ENCODE assay signal across 8 cellular contexts in genomic region chr1:63819795-63820194, GRCh38.
"Had no signal": no experiment of that assay in that cellular context is flagged by ENCODE, and none has a peak within 500 bp of the region (broad histone marks: within the 10 kb centered on the region; RNA-seq: fewer than 3 reads in every experiment).

No MANE protein-coding gene starts in this region.

- H3K4me1 ChIP-seq: HAP-1 had no signal

- H3K36me3 ChIP-seq: HAP-1 had no signal

- H3K27ac Mint-ChIP-seq: GM23338, HFFc6 had no signal

- H3K27ac ChIP-seq: GM23248 had no signal

- DNase-seq: GM23248, GOT3, H7, H9, HCEC 1CT, HFFc6 had no signal

- H3K4me3 ChIP-seq: GM23248, GM23338, HAP-1 had no signal

- H3K9me3 ChIP-seq: HAP-1 had no signal

- H3K4me3 Mint-ChIP-seq: GM23338, H9, HFFc6 had no signal
